Comparison of ENCODE assay signal across 20 cellular contexts in genomic region chr1:21649315-21649714, GRCh38. TPM values are rescaled to one million over a fixed set of nuclear protein-coding genes. Genes with fewer than 3 reads are reported as not detected.
A peak's percentile ranks its signal among the peaks of the same experiment; 100 is the strongest.
DNase-seq lines count a peak whose midpoint lies in the region; ATAC-seq, FAIRE-seq and TF ChIP-seq lines count a peak whose summit lies in the region.
"Had no signal": no experiment of that assay in that cellular context is flagged by ENCODE, and none has a peak within 500 bp of the region (broad histone marks: within the 10 kb centered on the region; RNA-seq: fewer than 3 reads in every experiment).

No MANE protein-coding gene starts in this region.

- no peak overlapping the region for H3K18ac ChIP-seq in neuronal stem cell (ENCODE audit: low read length)

- H4K8ac ChIP-seq in neuronal stem cell (ENCODE audit: low read depth, low read length): no peak overlapping the region

- H3K79me2 ChIP-seq in astrocyte (ENCODE audit: insufficient read depth, low read length): no peaks in the 10 kb centered on the region

- H3K27ac ChIP-seq in astrocyte (ENCODE audit: low read depth, low read length) (no peak overlapping the region), neuronal stem cell (replicated peaks; ENCODE audit: low read length) (no peak overlapping the region), tibial artery (no peak overlapping the region)
- H3K27ac ChIP-seq: C4-2B had no signal

- peak overlapping the region; percentile 32 for H2AK5ac ChIP-seq in neuronal stem cell (ENCODE audit: low read depth, low read length)

- H3K4me1 Mint-ChIP-seq in natural killer cell (peaks cover 6 to 18% of the 10 kb centered on the region in 2 donors), astrocyte (ENCODE audit: low read depth, unreplicated experiment) (peaks cover 5% of the 10 kb centered on the region)
- peaks cover 14 to 15% of the 10 kb centered on the region in 2 donors for H3K4me1 Mint-ChIP-seq in natural killer cell treated with Interleukin-12 subunit alpha and Interleukin-12 subunit beta and Interleukin-15 and Interleukin-18, amount 100 ng/mL, for 72 hours (ENCODE audit: low read depth in 2 of 2)

- no peak for FAIRE-seq in astrocyte (lab: Jason Lieb, UNC)
- FAIRE-seq: D721Med, G401.6, GM12891 had no signal

- H3K14ac ChIP-seq in neuronal stem cell (ENCODE audit: low read length): no peak overlapping the region

- no peak overlapping the region for H2AFZ ChIP-seq in astrocyte (ENCODE audit: low read depth, low read length)
- no peak overlapping the region for H2AFZ ChIP-seq in neuronal stem cell (ENCODE audit: low read length)
- H2AFZ ChIP-seq: GM23338 had no signal

- no peak for ATAC-seq in natural killer cell
- ATAC-seq in natural killer cell treated with Interleukin-12 subunit alpha and Interleukin-12 subunit beta and Interleukin-15 and Interleukin-18, amount 100 ng/mL, for 72 hours: no peak
- ATAC-seq in HG03432 (IDR thresholded peaks at IDR 0.05; ENCODE audit: unreplicated experiment): no peak
- ATAC-seq: CD8-positive, alpha-beta T cell; GM23338 had no signal

- DNase-seq in natural killer cell (no peak), astrocyte (ENCODE audit: low read depth) (no peak), neuronal stem cell (ENCODE audit: low spot score) (no peak), NK-92 (lab: John Stamatoyannopoulos, UW; ENCODE audit: unreplicated experiment) (no peak), T-helper 1 cell (no peak), tibial artery (no peak)
- DNase-seq in natural killer cell treated with Interleukin-12 subunit alpha and Interleukin-12 subunit beta and Interleukin-15 and Interleukin-18, amount 100 ng/mL, for 72 hours (ENCODE audit: low spot score): no peak
- DNase-seq: BE2C; CD8-positive, alpha-beta T cell; COR-L47; DMS153; DMS79 treated with DMSO at 0.1 percent for 48 hours; EL; H7 had no signal

- intact Hi-C loops in natural killer cell (cut with micrococcal nuclease): no loop called here
- intact Hi-C loops in tibial artery (cut with DNase I; ENCODE audit: low total_unique reads): no loop called here

- H3K36me3 Mint-ChIP-seq in natural killer cell: no peaks in the 10 kb centered on the region
- no peaks in the 10 kb centered on the region for H3K36me3 Mint-ChIP-seq in natural killer cell treated with Interleukin-12 subunit alpha and Interleukin-12 subunit beta and Interleukin-15 and Interleukin-18, amount 100 ng/mL, for 72 hours
- no peaks in the 10 kb centered on the region for H3K36me3 Mint-ChIP-seq in astrocyte (ENCODE audit: low read depth, unreplicated experiment)
- H3K36me3 Mint-ChIP-seq: CD8-positive, alpha-beta T cell had no signal

- H3K9me3 ChIP-seq in astrocyte (ENCODE audit: insufficient read depth, low read depth, low read length) (no peaks in the 10 kb centered on the region), neuronal stem cell (replicated peaks in 1 of 2; ENCODE audit: control insufficient read depth in 2 of 2, insufficient read depth in 1 of 2, low read depth in 1 of 2, low read length in 2 of 2) (no peaks in the 10 kb centered on the region), tibial artery (no peaks in the 10 kb centered on the region)
- H3K9me3 ChIP-seq: BE2C had no signal

- TF ChIP-seq CTCF in natural killer cell (IDR thresholded peaks at IDR 0.05): no peak
- TF ChIP-seq CTCF in astrocyte (IDR thresholded peaks at IDR 0.05; ENCODE audit: insufficient read depth, low read depth, low read length): no peak
- TF ChIP-seq CTCF in tibial artery (IDR thresholded peaks at IDR 0.05): no peak

- H3K9ac ChIP-seq in astrocyte (ENCODE audit: low read length) (no peak overlapping the region), neuronal stem cell (ENCODE audit: low read depth, low read length, poor library complexity) (no peak overlapping the region)

- no peaks in the 10 kb centered on the region for H4K20me1 ChIP-seq in astrocyte (ENCODE audit: insufficient read depth, low read length)

- H3K4me3 ChIP-seq in astrocyte (ENCODE audit: insufficient read depth, low read depth, low read length) (no peak overlapping the region), neuronal stem cell (ENCODE audit: low read length in 2 of 2) (no peak overlapping the region), tibial artery (no peak overlapping the region)
- H3K4me3 ChIP-seq: GM23338 had no signal

- no peak overlapping the region for H3K4me2 ChIP-seq in astrocyte (ENCODE audit: low read length)
- H3K4me2 ChIP-seq in neuronal stem cell (ENCODE audit: insufficient read depth, low read length, poor library complexity, severe bottlenecking): no peak overlapping the region
- H3K4me2 ChIP-seq: GM23338 had no signal

- no peaks in the 10 kb centered on the region for H3K9me3 Mint-ChIP-seq in natural killer cell
- H3K9me3 Mint-ChIP-seq in natural killer cell treated with Interleukin-12 subunit alpha and Interleukin-12 subunit beta and Interleukin-15 and Interleukin-18, amount 100 ng/mL, for 72 hours: no peaks in the 10 kb centered on the region
- peaks cover 2% of the 10 kb centered on the region for H3K9me3 Mint-ChIP-seq in astrocyte (ENCODE audit: unreplicated experiment)
- H3K9me3 Mint-ChIP-seq: CD8-positive, alpha-beta T cell; GM23338 had no signal

- no peak overlapping the region for H2BK15ac ChIP-seq in neuronal stem cell (ENCODE audit: low read length)

- H2BK120ac ChIP-seq in neuronal stem cell (ENCODE audit: low read depth, low read length): no peak overlapping the region

- H3K27me3 ChIP-seq in astrocyte (ENCODE audit: insufficient read depth, low read length): peaks cover 27% of the 10 kb centered on the region
- peaks cover 0 to 37% (median 12%) of the 10 kb centered on the region in 3 experiments for H3K27me3 ChIP-seq in neuronal stem cell (ENCODE audit: control insufficient read depth in 3 of 3, insufficient read depth in 3 of 3, low read depth in 1 of 3, low read length in 3 of 3)
- peaks cover 0 to 79% of the 10 kb centered on the region in 2 donors for H3K27me3 ChIP-seq in tibial artery
- H3K27me3 ChIP-seq: BE2C had no signal

- H2BK5ac ChIP-seq in neuronal stem cell (ENCODE audit: low read length): no peak overlapping the region

- H3K27me3 Mint-ChIP-seq in natural killer cell (ENCODE audit: low read depth in 2 of 2): peaks cover 34 to 37% of the 10 kb centered on the region in 2 donors
- H3K27me3 Mint-ChIP-seq in natural killer cell treated with Interleukin-12 subunit alpha and Interleukin-12 subunit beta and Interleukin-15 and Interleukin-18, amount 100 ng/mL, for 72 hours: peaks cover 23 to 24% of the 10 kb centered on the region in 2 donors
- H3K27me3 Mint-ChIP-seq in astrocyte (ENCODE audit: low read depth, unreplicated experiment): peaks cover 23% of the 10 kb centered on the region

- H3K4me3 Mint-ChIP-seq in natural killer cell (peak overlapping the region; percentile 21), astrocyte (ENCODE audit: unreplicated experiment) (no peak overlapping the region)
- H3K4me3 Mint-ChIP-seq in natural killer cell treated with Interleukin-12 subunit alpha and Interleukin-12 subunit beta and Interleukin-15 and Interleukin-18, amount 100 ng/mL, for 72 hours: no peak overlapping the region
- H3K4me3 Mint-ChIP-seq: CD8-positive, alpha-beta T cell; GM23338 had no signal

- H3K79me1 ChIP-seq in neuronal stem cell (ENCODE audit: low read depth, low read length): peaks cover 2% of the 10 kb centered on the region

- H2BK12ac ChIP-seq in neuronal stem cell (ENCODE audit: low read length): no peak overlapping the region

- H3K36me3 ChIP-seq in astrocyte (ENCODE audit: insufficient read depth, low read length): no peaks in the 10 kb centered on the region
- H3K36me3 ChIP-seq in neuronal stem cell (replicated peaks in 1 of 2; ENCODE audit: control insufficient read depth in 2 of 2, insufficient read depth in 2 of 2, low read length in 2 of 2): no peaks in the 10 kb centered on the region
- no peaks in the 10 kb centered on the region for H3K36me3 ChIP-seq in tibial artery
- H3K36me3 ChIP-seq: BE2C had no signal

- no peak overlapping the region for H3K27ac Mint-ChIP-seq in natural killer cell
- H3K27ac Mint-ChIP-seq in natural killer cell treated with Interleukin-12 subunit alpha and Interleukin-12 subunit beta and Interleukin-15 and Interleukin-18, amount 100 ng/mL, for 72 hours: no peak overlapping the region
- H3K27ac Mint-ChIP-seq in astrocyte (ENCODE audit: unreplicated experiment): peak overlapping the region; percentile 34
- H3K27ac Mint-ChIP-seq: CD8-positive, alpha-beta T cell; GM23338 had no signal

- H4K91ac ChIP-seq in neuronal stem cell (ENCODE audit: low read depth, low read length, poor library complexity): no peak overlapping the region

- no CpG with 5 or more reads among the region's 2 CpGs for WGBS in neuronal stem cell (ENCODE audit: extremely low coverage in 2 of 2, insufficient read length in 2 of 2, insufficient replicate concordance in 1 of 2), 2 donors

- no peak overlapping the region for H3K23ac ChIP-seq in neuronal stem cell (ENCODE audit: low read depth, low read length, poor library complexity)

- H3K4ac ChIP-seq in neuronal stem cell (ENCODE audit: low read length): no peak overlapping the region

- H3K4me1 ChIP-seq in astrocyte (ENCODE audit: insufficient read depth, low read length) (peaks cover 5% of the 10 kb centered on the region), neuronal stem cell (ENCODE audit: control insufficient read depth in 2 of 2, insufficient read depth in 1 of 2, low read depth in 1 of 2, low read length in 2 of 2) (peaks cover 12 to 16% of the 10 kb centered on the region in 2 donors), tibial artery (peaks cover 0 to 20% (median 10%) of the 10 kb centered on the region in 4 donors)
- H3K4me1 ChIP-seq: BE2C had no signal

RNA-seq across cellular contexts. Expression of gene RAP1GAP, which starts 19.8 kb away (rescaled TPM):
- total RNA-seq in natural killer cell (1 to 10 TPM in 1 of 3 donors, under 1 TPM in 1, not detected in 1; 0.47 to 1.1 TPM), astrocyte (3.2 and 5.4 TPM in 2 replicates)
- under 1 TPM in 1 of 2 donors, not detected in 1; 0.19 TPM for total RNA-seq in natural killer cell treated with Interleukin-12 subunit alpha and Interleukin-12 subunit beta and Interleukin-15 and Interleukin-18, amount 100 ng/mL, for 72 hours
- 3.2 TPM for polyA plus RNA-seq in neuronal stem cell (2013, experiment 1 of 2)
- polyA plus RNA-seq in neuronal stem cell (2013, experiment 2 of 2): 3.1 TPM
